Comparison of ENCODE assay signal across 22 cellular contexts in the genomic region with DNA sequence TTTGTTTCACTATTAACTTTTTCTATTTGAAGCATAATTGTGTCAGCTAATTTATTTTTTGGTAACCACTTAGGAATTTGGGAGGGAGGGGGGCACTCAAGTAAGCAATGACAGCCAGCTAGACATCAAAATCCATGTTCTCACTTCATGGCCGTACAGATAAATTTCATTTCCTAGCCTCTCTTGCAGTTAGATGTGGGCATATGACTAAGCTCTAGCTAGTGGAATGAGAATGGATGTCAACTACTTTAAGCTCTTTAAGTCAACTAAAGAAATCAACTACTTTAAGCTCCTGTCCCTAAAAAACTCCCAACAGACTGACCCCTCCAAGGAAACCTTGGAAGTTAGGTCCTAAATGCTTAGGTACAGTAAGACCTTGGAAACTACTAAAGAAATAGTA.
DNase-seq lines count a peak whose midpoint lies in the region; ATAC-seq and TF ChIP-seq lines count a peak whose summit lies in the region.
"Had no signal": no experiment of that assay in that cellular context is flagged by ENCODE, and none has a peak within 500 bp of the region (broad histone marks: within the 10 kb centered on the region; RNA-seq: fewer than 3 reads in every experiment).

No MANE protein-coding gene starts in this region.

- H3K4me3 Mint-ChIP-seq in stimulated activated memory B cell treated with anti-CD40 and anti-IgM and Interleukin-4, amounts not matched to agents 10 μg/mL and 1 μg/mL and 100 μg/mL, for 72 hours, result peak overlapping the region; percentile 12

- H3K27ac ChIP-seq in left ventricle myocardium inferior (replicated peaks) (peak overlapping the region; percentile 2), MM.1S (ENCODE audit: low read length) (peak overlapping the region; percentile 30; the same call in 1 of the 2 replicates), ascending aorta (peak overlapping the region; percentile 18 to 35), thyroid gland (no peak overlapping the region)
- H3K27ac ChIP-seq: SJCRH30, stomach, vagina had no signal

- H3K9me2 ChIP-seq in MM.1S (replicated peaks; ENCODE audit: insufficient read depth, low read length), result no peaks in the 10 kb centered on the region

- peaks cover 56% of the 10 kb centered on the region for H3K4me1 Mint-ChIP-seq in stimulated activated memory B cell treated with anti-CD40 and anti-IgM and Interleukin-4, amounts not matched to agents 10 μg/mL and 1 μg/mL and 100 μg/mL, for 72 hours

- H3K27me3 Mint-ChIP-seq in stimulated activated memory B cell treated with anti-CD40 and anti-IgM and Interleukin-4, amounts not matched to agents 10 μg/mL and 1 μg/mL and 100 μg/mL, for 72 hours, result no peaks in the 10 kb centered on the region

- peak overlapping the region; percentile 90 for H3K27ac Mint-ChIP-seq in stimulated activated memory B cell treated with anti-CD40 and anti-IgM and Interleukin-4, amounts not matched to agents 10 μg/mL and 1 μg/mL and 100 μg/mL, for 72 hours

- WGBS in thyroid gland, 2 donors, result 83 to 88% methylated on average over 1 of the region's 1 CpG

- H2AFZ ChIP-seq in MM.1S (ENCODE audit: low read length), result no peak overlapping the region

- DNase-seq in left ventricle myocardium inferior, result no peak
- DNase-seq in Right ventricle myocardium inferior (ENCODE audit: missing footprints), result no peak
- DNase-seq in MM.1S, result no peak
- no peak for DNase-seq in ascending aorta (ENCODE audit: low spot score in 2 of 2)
- no peak for DNase-seq in central memory CD4-positive, alpha-beta T cell
- DNase-seq in thyroid gland, result no peak
- no peak for DNase-seq in T-helper 1 cell
- DNase-seq: activated CD8-positive, alpha-beta memory T cell treated with anti-CD3 and anti-CD28 coated beads, Interleukin-2, amount 50 U/mL, for 48 hours; amniotic stem cell; C1 segment of cervical spinal cord; EL; glutamatergic neuron; H7; midbrain; NCI-H1092 treated with DMSO at 0.1 percent for 48 hours; NCI-H2171 treated with DMSO at 0.1 percent for 48 hours; pancreas; SJCRH30; stomach had no signal

- H3K4me1 ChIP-seq in left ventricle myocardium inferior, result peaks cover 49% of the 10 kb centered on the region
- peaks cover 12% of the 10 kb centered on the region for H3K4me1 ChIP-seq in MM.1S (ENCODE audit: low read length)
- H3K4me1 ChIP-seq in ascending aorta, result peaks cover 0 to 2% of the 10 kb centered on the region in 2 donors
- H3K4me1 ChIP-seq in thyroid gland, result peaks cover 4 to 13% of the 10 kb centered on the region in 2 donors
- H3K4me1 ChIP-seq: SJCRH30, vagina had no signal

- H3K36me3 ChIP-seq in left ventricle myocardium inferior (no peaks in the 10 kb centered on the region), MM.1S (replicated peaks; ENCODE audit: insufficient read depth, low read length) (no peaks in the 10 kb centered on the region), ascending aorta (no peaks in the 10 kb centered on the region), thyroid gland (no peaks in the 10 kb centered on the region)
- H3K36me3 ChIP-seq: pancreas, stomach, vagina had no signal

- no peaks in the 10 kb centered on the region for H3K9me3 Mint-ChIP-seq in stimulated activated memory B cell treated with anti-CD40 and anti-IgM and Interleukin-4, amounts not matched to agents 10 μg/mL and 1 μg/mL and 100 μg/mL, for 72 hours

- peak overlapping the region; percentile 41; the same call in 1 of the 2 replicates for H3K4me2 ChIP-seq in MM.1S (ENCODE audit: low read depth, low read length)

- TF ChIP-seq CTCF in left ventricle myocardium inferior (IDR thresholded peaks at IDR 0.05; ENCODE audit: borderline replicate concordance) (no peak), MM.1S (IDR thresholded peaks at IDR 0.05; ENCODE audit: low read length) (no peak), ascending aorta (IDR thresholded peaks at IDR 0.05) (no peak), thyroid gland (IDR thresholded peaks at IDR 0.05) (no peak)

- H3K79me2 ChIP-seq in MM.1S (ENCODE audit: low read length), result peaks cover 67% of the 10 kb centered on the region

- H3K9me3 ChIP-seq in left ventricle myocardium inferior (replicated peaks) (no peaks in the 10 kb centered on the region), MM.1S (replicated peaks; ENCODE audit: insufficient read depth, low read length) (no peaks in the 10 kb centered on the region), ascending aorta (no peaks in the 10 kb centered on the region), thyroid gland (no peaks in the 10 kb centered on the region)
- H3K9me3 ChIP-seq: pancreas, SJCRH30, stomach, vagina had no signal

- intact Hi-C loops in left ventricle myocardium inferior (cut with micrococcal nuclease), result no loop called here
- intact Hi-C loops in Right ventricle myocardium inferior (cut with DNase I), result no loop called here
- intact Hi-C loops in ascending aorta (cut with DNase I), result no loop called here
- intact Hi-C loops in thyroid gland (cut with DNase I), result no loop called here

- peaks cover 34% of the 10 kb centered on the region for H3K36me3 Mint-ChIP-seq in stimulated activated memory B cell treated with anti-CD40 and anti-IgM and Interleukin-4, amounts not matched to agents 10 μg/mL and 1 μg/mL and 100 μg/mL, for 72 hours

- no peaks in the 10 kb centered on the region; the same call in 1 of the 2 replicates for H3F3A ChIP-seq in MM.1S (ENCODE audit: insufficient read depth, low read length)

- H3K4me3 ChIP-seq in left ventricle myocardium inferior (no peak overlapping the region), MM.1S (ENCODE audit: low read length) (no peak overlapping the region), ascending aorta (no peak overlapping the region), thyroid gland (replicated peaks in 1 of 3) (no peak overlapping the region)
- H3K4me3 ChIP-seq: pancreas, SJCRH30, skin epidermis, stomach, vagina had no signal

- H3K9ac ChIP-seq in MM.1S (ENCODE audit: low read length), result no peak overlapping the region

- no peaks in the 10 kb centered on the region for H4K20me1 ChIP-seq in MM.1S (ENCODE audit: insufficient read depth, low read length)

- no peaks in the 10 kb centered on the region for H3K27me3 ChIP-seq in left ventricle myocardium inferior (ENCODE audit: low read depth)
- H3K27me3 ChIP-seq in MM.1S (replicated peaks; ENCODE audit: insufficient read depth, low read length), result no peaks in the 10 kb centered on the region
- no peaks in the 10 kb centered on the region for H3K27me3 ChIP-seq in ascending aorta
- no peaks in the 10 kb centered on the region for H3K27me3 ChIP-seq in thyroid gland
- H3K27me3 ChIP-seq: pancreas, SJCRH30, stomach, vagina had no signal

- no peak for ATAC-seq in Right ventricle myocardium inferior
- ATAC-seq in stimulated activated memory B cell treated with anti-CD40 and anti-IgM and Interleukin-4, amounts not matched to agents 10 μg/mL and 1 μg/mL and 100 μg/mL, for 72 hours, result peak; percentile 68

- TF ChIP-seq POLR2A in thyroid gland (IDR thresholded peaks at IDR 0.05), result no peak

Comparison
In these comparisons a context has a peak if more than half of its experiments do, and no peak if none do; other contexts are left out.
1. H3K27ac ChIP-seq: peak in left ventricle myocardium inferior (single experiment), MM.1S (single experiment) and ascending aorta (2 of 2); none in thyroid gland (0 of 3).